Comparison of ENCODE assay signal across 3 cellular contexts in genomic region chr9:17433526-17433925, GRCh38.
"Had no signal": no experiment of that assay in that cellular context is flagged by ENCODE, and none has a peak within 500 bp of the region (broad histone marks: within the 10 kb centered on the region; RNA-seq: fewer than 3 reads in every experiment).

No MANE protein-coding gene starts in this region.

- H3K4me3 ChIP-seq: GM12878 had no signal

- DNase-seq: GDM1, GF-D8 had no signal

- ATAC-seq: GM12878 had no signal
